ENCODE assay signal across 9 cellular contexts in the genomic region with DNA sequence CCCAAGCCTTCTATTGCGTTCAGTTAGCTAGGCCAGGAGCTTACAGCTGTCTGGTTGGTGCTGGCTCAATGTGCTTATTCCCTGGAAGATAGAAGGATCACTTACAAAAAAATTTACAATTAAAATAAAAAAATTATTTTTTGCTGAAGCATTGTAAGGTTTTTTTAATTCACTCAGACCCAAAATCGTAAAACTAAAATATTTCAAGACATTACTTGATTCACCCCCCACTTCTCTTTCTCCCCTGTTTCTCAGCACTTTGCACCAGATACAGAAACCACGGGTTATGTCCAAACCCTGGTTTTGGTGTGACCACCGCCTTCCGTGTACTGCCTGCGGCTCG. TPM values are rescaled to one million over a fixed set of nuclear protein-coding genes. Genes with fewer than 3 reads are reported as not detected.
A peak's percentile ranks its signal among the peaks of the same experiment; 100 is the strongest.
DNase-seq lines count a peak whose midpoint lies in the region; ATAC-seq and TF ChIP-seq lines count a peak whose summit lies in the region.
"Had no signal": no experiment of that assay in that cellular context is flagged by ENCODE, and none has a peak within 500 bp of the region (broad histone marks: within the 10 kb centered on the region; RNA-seq: fewer than 3 reads in every experiment).

No MANE protein-coding gene starts in this region.

- H3K4me3 Mint-ChIP-seq in naive thymus-derived CD8-positive, alpha-beta T cell, result peak overlapping the region in 6 of 10 donors; percentile 4 to 57 (median 43)

- peaks cover 0 to 11% (median 2%) of the 10 kb centered on the region in 4 donors for H3K4me1 Mint-ChIP-seq in naive thymus-derived CD8-positive, alpha-beta T cell

- DNase-seq in AG04449 (ENCODE audit: low read depth, low spot score) (no peak), MM.1S (no peak), OCI-M1 (lab: John Stamatoyannopoulos, UW) (no peak), NCI-H748 treated with DMSO at 0.1 percent for 48 hours (lab: John Stamatoyannopoulos, UW) (no peak)
- DNase-seq in naive thymus-derived CD8-positive, alpha-beta T cell, result no peak
- DNase-seq: SHP77 had no signal

- H3K27me3 ChIP-seq in MM.1S (replicated peaks; ENCODE audit: insufficient read depth, low read length) (no peaks in the 10 kb centered on the region), endocrine pancreas (ENCODE audit: control insufficient read depth, insufficient read depth, low read length) (no peaks in the 10 kb centered on the region)

- peaks cover 0 to 10% (median 0%) of the 10 kb centered on the region in 9 donors for H3K9me3 Mint-ChIP-seq in naive thymus-derived CD8-positive, alpha-beta T cell

- H3K4me1 ChIP-seq in MM.1S (ENCODE audit: low read length), result no peaks in the 10 kb centered on the region
- peaks cover 4% of the 10 kb centered on the region for H3K4me1 ChIP-seq in endocrine pancreas (ENCODE audit: control insufficient read depth, insufficient read depth, low read length)

- no peak for ATAC-seq in naive thymus-derived CD8-positive, alpha-beta T cell
- no peak for ATAC-seq in GM21528 (IDR thresholded peaks at IDR 0.05; ENCODE audit: low FRiP score, unreplicated experiment)
- ATAC-seq in HG02678 (IDR thresholded peaks at IDR 0.05; ENCODE audit: unreplicated experiment), result no peak

- peak overlapping the region; percentile 77 for H3K4me3 ChIP-seq in AG04449 (ENCODE audit: low read depth, low read length)
- H3K4me3 ChIP-seq in MM.1S (ENCODE audit: low read length), result peak overlapping the region; percentile 69
- H3K4me3 ChIP-seq in endocrine pancreas (ENCODE audit: control insufficient read depth, insufficient read depth, low read length), result peak overlapping the region; percentile 43

- H3K9me2 ChIP-seq in MM.1S (replicated peaks; ENCODE audit: insufficient read depth, low read length), result no peaks in the 10 kb centered on the region

- H3F3A ChIP-seq in MM.1S (ENCODE audit: insufficient read depth, low read length), result peaks cover 4% of the 10 kb centered on the region; the same call in 1 of the 2 replicates

- peak overlapping the region; percentile 88 for H2AFZ ChIP-seq in MM.1S (ENCODE audit: low read length)

- H3K79me2 ChIP-seq in MM.1S (ENCODE audit: low read length), result peaks cover 4% of the 10 kb centered on the region; the same call in 1 of the 2 replicates

- H3K27ac Mint-ChIP-seq in naive thymus-derived CD8-positive, alpha-beta T cell, result no peak overlapping the region

- H3K9ac ChIP-seq in MM.1S (ENCODE audit: low read length) (peak overlapping the region; percentile 69), endocrine pancreas (ENCODE audit: control insufficient read depth, insufficient read depth, low read length) (peak overlapping the region; percentile 89)

- TF ChIP-seq CTCF in AG04449 (IDR thresholded peaks at IDR 0.05; ENCODE audit: insufficient read depth, low read length, missing control alignments), result no peak
- no peak for TF ChIP-seq CTCF in MM.1S (IDR thresholded peaks at IDR 0.05; ENCODE audit: low read length)

- H3K4me2 ChIP-seq in MM.1S (ENCODE audit: low read depth, low read length), result peak overlapping the region; percentile 84

- H3K27me3 Mint-ChIP-seq in naive thymus-derived CD8-positive, alpha-beta T cell, result peaks cover 31 to 54% (median 46%) of the 10 kb centered on the region in 5 donors

- no peaks in the 10 kb centered on the region for H3K36me3 ChIP-seq in MM.1S (replicated peaks; ENCODE audit: insufficient read depth, low read length)
- H3K36me3 ChIP-seq in endocrine pancreas (ENCODE audit: control insufficient read depth, insufficient read depth, low read length), result no peaks in the 10 kb centered on the region

- CTCF ChIA-PET in AG04449 (lab: Yijun Ruan, JAX), result interaction anchor here (0.7 to 4.6 kb wide), 36 partner anchors 8 to 914 kb away, joined by 3 to 49 read pairs (median 6); no protein-coding TSS in a partner anchor

- H3K27ac ChIP-seq in MM.1S (ENCODE audit: low read length), result peak overlapping the region; percentile 51; the same call in 1 of the 2 replicates

- 0 out of 2 replicates have a peak, but pooled peaks cover 3% of the 10 kb centered on the region for H3K9me3 ChIP-seq in MM.1S (replicated peaks; ENCODE audit: insufficient read depth, low read length)
- H3K9me3 ChIP-seq in endocrine pancreas (ENCODE audit: control insufficient read depth, low read length), result no peaks in the 10 kb centered on the region

- no peaks in the 10 kb centered on the region for H4K20me1 ChIP-seq in MM.1S (ENCODE audit: insufficient read depth, low read length)

- POLR2A ChIA-PET in AG04449 (lab: Yijun Ruan, JAX), result interaction anchor here (2.3 to 2.5 kb wide), 2 partner anchors 11 to 42 kb away, joined by 12 to 13 read pairs; no protein-coding TSS in a partner anchor
- POLR2A ChIA-PET in naive thymus-derived CD8-positive, alpha-beta T cell (lab: Charles Lee), result no interaction called here

- peaks cover 0 to 9% (median 2%) of the 10 kb centered on the region in 3 donors for H3K36me3 Mint-ChIP-seq in naive thymus-derived CD8-positive, alpha-beta T cell

RNA-seq across cellular contexts. Expression of a gene that starts 0.9 kb away (rescaled TPM):
- total RNA-seq in naive thymus-derived CD8-positive, alpha-beta T cell, result under 1 TPM; 0.44 to 0.52 TPM
- 10 to 100 TPM in 1 of 3 donors, 1 to 10 TPM in 1, under 1 TPM in 1; 0.28 to 12.1 (median 1.3) TPM for polyA plus RNA-seq in naive thymus-derived CD8-positive, alpha-beta T cell
